Comparison of ENCODE assay signal across 2 cellular contexts in genomic region chr9:130842547-130842946, GRCh38.
A peak's percentile ranks its signal among the peaks of the same experiment; 100 is the strongest.
TF ChIP-seq lines count a peak whose summit lies in the region.

No MANE protein-coding gene starts in this region.

TF ChIP-seq in GM23338, 12 proteins besides CTCF, POLR2A, EP300 and RAD21:
- TF ChIP-seq ETS1 (IDR thresholded peaks at IDR 0.05), result no peak
- TF ChIP-seq, protein P1, sequence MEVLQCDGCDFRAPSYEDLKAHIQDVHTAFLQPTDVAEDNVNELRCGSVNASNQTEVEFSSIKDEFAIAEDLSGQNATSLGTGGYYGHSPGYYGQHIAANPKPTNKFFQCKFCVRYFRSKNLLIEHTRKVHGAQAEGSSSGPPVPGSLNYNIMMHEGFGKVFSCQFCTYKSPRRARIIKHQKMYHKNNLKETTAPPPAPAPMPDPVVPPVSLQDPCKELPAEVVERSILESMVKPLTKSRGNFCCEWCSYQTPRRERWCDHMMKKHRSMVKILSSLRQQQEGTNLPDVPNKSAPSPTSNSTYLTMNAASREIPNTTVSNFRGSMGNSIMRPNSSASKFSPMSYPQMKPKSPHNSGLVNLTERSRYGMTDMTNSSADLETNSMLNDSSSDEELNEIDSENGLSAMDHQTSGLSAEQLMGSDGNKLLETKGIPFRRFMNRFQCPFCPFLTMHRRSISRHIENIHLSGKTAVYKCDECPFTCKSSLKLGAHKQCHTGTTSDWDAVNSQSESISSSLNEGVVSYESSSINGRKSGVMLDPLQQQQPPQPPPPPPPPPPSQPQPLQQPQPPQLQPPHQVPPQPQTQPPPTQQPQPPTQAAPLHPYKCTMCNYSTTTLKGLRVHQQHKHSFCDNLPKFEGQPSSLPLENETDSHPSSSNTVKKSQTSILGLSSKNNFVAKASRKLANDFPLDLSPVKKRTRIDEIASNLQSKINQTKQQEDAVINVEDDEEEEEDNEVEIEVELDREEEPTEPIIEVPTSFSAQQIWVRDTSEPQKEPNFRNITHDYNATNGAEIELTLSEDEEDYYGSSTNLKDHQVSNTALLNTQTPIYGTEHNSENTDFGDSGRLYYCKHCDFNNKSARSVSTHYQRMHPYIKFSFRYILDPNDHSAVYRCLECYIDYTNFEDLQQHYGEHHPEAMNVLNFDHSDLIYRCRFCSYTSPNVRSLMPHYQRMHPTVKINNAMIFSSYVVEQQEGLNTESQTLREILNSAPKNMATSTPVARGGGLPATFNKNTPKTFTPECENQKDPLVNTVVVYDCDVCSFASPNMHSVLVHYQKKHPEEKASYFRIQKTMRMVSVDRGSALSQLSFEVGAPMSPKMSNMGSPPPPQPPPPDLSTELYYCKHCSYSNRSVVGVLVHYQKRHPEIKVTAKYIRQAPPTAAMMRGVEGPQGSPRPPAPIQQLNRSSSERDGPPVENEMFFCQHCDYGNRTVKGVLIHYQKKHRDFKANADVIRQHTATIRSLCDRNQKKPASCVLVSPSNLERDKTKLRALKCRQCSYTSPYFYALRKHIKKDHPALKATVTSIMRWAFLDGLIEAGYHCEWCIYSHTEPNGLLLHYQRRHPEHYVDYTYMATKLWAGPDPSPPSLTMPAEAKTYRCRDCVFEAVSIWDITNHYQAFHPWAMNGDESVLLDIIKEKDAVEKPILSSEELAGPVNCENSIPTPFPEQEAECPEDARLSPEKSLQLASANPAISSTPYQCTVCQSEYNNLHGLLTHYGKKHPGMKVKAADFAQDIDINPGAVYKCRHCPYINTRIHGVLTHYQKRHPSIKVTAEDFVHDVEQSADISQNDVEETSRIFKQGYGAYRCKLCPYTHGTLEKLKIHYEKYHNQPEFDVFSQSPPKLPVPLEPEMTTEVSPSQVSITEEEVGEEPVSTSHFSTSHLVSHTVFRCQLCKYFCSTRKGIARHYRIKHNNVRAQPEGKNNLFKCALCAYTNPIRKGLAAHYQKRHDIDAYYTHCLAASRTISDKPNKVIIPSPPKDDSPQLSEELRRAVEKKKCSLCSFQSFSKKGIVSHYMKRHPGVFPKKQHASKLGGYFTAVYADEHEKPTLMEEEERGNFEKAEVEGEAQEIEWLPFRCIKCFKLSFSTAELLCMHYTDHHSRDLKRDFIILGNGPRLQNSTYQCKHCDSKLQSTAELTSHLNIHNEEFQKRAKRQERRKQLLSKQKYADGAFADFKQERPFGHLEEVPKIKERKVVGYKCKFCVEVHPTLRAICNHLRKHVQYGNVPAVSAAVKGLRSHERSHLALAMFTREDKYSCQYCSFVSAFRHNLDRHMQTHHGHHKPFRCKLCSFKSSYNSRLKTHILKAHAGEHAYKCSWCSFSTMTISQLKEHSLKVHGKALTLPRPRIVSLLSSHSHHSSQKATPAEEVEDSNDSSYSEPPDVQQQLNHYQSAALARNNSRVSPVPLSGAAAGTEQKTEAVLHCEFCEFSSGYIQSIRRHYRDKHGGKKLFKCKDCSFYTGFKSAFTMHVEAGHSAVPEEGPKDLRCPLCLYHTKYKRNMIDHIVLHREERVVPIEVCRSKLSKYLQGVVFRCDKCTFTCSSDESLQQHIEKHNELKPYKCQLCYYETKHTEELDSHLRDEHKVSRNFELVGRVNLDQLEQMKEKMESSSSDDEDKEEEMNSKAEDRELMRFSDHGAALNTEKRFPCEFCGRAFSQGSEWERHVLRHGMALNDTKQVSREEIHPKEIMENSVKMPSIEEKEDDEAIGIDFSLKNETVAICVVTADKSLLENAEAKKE (CRISPR knock-in tag; IDR thresholded peaks at IDR 0.05), result no peak
- TF ChIP-seq POLR2AphosphoS5 (IDR thresholded peaks at IDR 0.05; ENCODE audit: low read depth), result no peak
- no peak for TF ChIP-seq REST (IDR thresholded peaks at IDR 0.05; ENCODE audit: unreplicated experiment)
- no peak for TF ChIP-seq ZNF114 (CRISPR knock-in tag; IDR thresholded peaks at IDR 0.05)
- no peak for TF ChIP-seq STAT1 (IDR thresholded peaks at IDR 0.05; ENCODE audit: unreplicated experiment)
- TF ChIP-seq JUNB (IDR thresholded peaks at IDR 0.05; ENCODE audit: unreplicated experiment), result no peak
- no peak for TF ChIP-seq EZH2 (IDR thresholded peaks at IDR 0.05; ENCODE audit: low read depth, unreplicated experiment)

TF ChIP-seq in K562, 482 proteins besides CTCF, POLR2A, EP300 and RAD21:
- TF ChIP-seq HIVEP1 (CRISPR knock-in tag; IDR thresholded peaks at IDR 0.05), result no peak
- TF ChIP-seq, protein P2, sequence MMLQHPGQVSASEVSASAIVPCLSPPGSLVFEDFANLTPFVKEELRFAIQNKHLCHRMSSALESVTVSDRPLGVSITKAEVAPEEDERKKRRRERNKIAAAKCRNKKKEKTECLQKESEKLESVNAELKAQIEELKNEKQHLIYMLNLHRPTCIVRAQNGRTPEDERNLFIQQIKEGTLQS (IDR thresholded peaks at IDR 0.05), result no peak
- TF ChIP-seq, protein P2 (CRISPR knock-in tag; conservative IDR thresholded peaks at IDR 0.05), result 0 out of 2 replicates have a peak, but pooled peaks have one; percentile 23
